ENCODE assay signal across 24 cellular contexts in the genomic region with DNA sequence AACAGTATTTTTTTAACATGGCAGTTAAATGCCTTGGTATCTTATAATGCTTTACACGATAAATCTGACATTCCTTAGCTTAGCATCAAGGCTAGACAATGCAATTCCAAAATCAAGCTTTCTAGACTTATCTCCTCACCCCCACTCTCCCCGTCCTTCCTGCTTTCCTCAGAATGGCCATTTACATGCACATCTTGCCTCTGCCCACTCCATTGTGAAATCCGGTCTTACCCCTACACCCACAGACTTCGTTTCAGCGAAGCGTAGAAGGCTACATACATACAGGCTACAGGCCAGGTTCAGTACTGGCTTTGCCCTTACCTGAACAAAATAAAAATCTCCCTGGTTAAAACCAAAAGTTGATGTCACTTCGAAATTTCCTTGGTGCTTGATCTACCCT. TPM values are rescaled to one million over a fixed set of nuclear protein-coding genes. Genes with fewer than 3 reads are reported as not detected.
"Had no signal": no experiment of that assay in that cellular context is flagged by ENCODE, and none has a peak within 500 bp of the region (broad histone marks: within the 10 kb centered on the region; RNA-seq: fewer than 3 reads in every experiment).

No MANE protein-coding gene starts in this region.

- H3K4me1 ChIP-seq: left lung, spleen, upper lobe of left lung had no signal

- H3K27me3 Mint-ChIP-seq: activated naive CD8-positive, alpha-beta T cell treated with anti-CD3 and anti-CD28 coated beads, Interleukin-2, amount 10 ng/mL, durations not matched to agents 7 days and 5 days; naive thymus-derived CD8-positive, alpha-beta T cell had no signal

- H3K4me3 ChIP-seq: coronary artery, heart left ventricle, left lung, lung, spleen, thoracic aorta, upper lobe of left lung had no signal

- H3K27me3 ChIP-seq: heart left ventricle, left lung, spleen, upper lobe of left lung had no signal

- H3K9me3 Mint-ChIP-seq: activated naive CD4-positive, alpha-beta T cell treated with anti-CD3 and anti-CD28 coated beads for 36 hours; activated T-cell treated with anti-CD3 and anti-CD28 coated beads, Interleukin-2, amount 50 U/mL, for 4 hours; naive thymus-derived CD8-positive, alpha-beta T cell had no signal

- H3K4me1 Mint-ChIP-seq: mesothelial cell of epicardium had no signal

- H3K27ac Mint-ChIP-seq: activated naive CD4-positive, alpha-beta T cell treated with anti-CD3 and anti-CD28 coated beads for 36 hours; activated naive CD8-positive, alpha-beta T cell treated with anti-CD3 and anti-CD28 coated beads, Interleukin-2, amount 10 ng/mL, durations not matched to agents 7 days and 5 days; activated T-helper 2 cell treated with anti-CD3 and anti-CD28 coated beads, Interferon-gamma antibody, Interleukin-2, Interleukin-4, amounts not matched to agents 10 μg/mL and 5 μg/mL and 100 μg/mL, durations not matched to agents 14 hours and 24 hours and 36 hours; mesothelial cell of epicardium had no signal

- DNase-seq: activated CD4-positive, alpha-beta T cell treated with anti-CD3 and anti-CD28 coated beads, Interleukin-2, amount 50 U/mL, for 4 hours; activated CD8-positive, alpha-beta memory T cell treated with anti-CD3 and anti-CD28 coated beads for 24 hours; activated CD8-positive, alpha-beta memory T cell treated with anti-CD3 and anti-CD28 coated beads, Interleukin-2, amount 50 U/mL, for 48 hours; activated naive CD4-positive, alpha-beta T cell treated with anti-CD3 and anti-CD28 coated beads for 36 hours; activated naive CD8-positive, alpha-beta T cell treated with anti-CD3 and anti-CD28 coated beads, Interleukin-2, amount 10 ng/mL, durations not matched to agents 7 days and 5 days; activated T-cell treated with anti-CD3 and anti-CD28 coated beads, Interleukin-2, amount 50 U/mL, for 4 hours; amygdala; cerebellar nuclear complex; heart left ventricle; kidney glomerular epithelial cell; left lung; naive thymus-derived CD8-positive, alpha-beta T cell; spleen; stimulated activated CD4-positive, alpha-beta T cell treated with anti-CD3 and anti-CD28 coated beads, Interleukin-4, amount 100 ng/mL, for 1 hour; stimulated activated naive CD4-positive, alpha-beta T cell; SW 1271; upper lobe of left lung had no signal

- H3K4me3 Mint-ChIP-seq: activated naive CD4-positive, alpha-beta T cell treated with anti-CD3 and anti-CD28 coated beads for 36 hours; activated naive CD8-positive, alpha-beta T cell treated with anti-CD3 and anti-CD28 coated beads, Interleukin-2, amount 10 ng/mL, durations not matched to agents 7 days and 5 days; activated T-cell treated with anti-CD3 and anti-CD28 coated beads, Interleukin-2, amount 50 U/mL, for 4 hours; mesothelial cell of epicardium; naive thymus-derived CD8-positive, alpha-beta T cell had no signal

- H3K27ac ChIP-seq: coronary artery, epithelial cell of prostate, heart left ventricle, left lung, spleen, thoracic aorta, upper lobe of left lung, VCaP had no signal

- H3K36me3 ChIP-seq: thoracic aorta had no signal

- H3K9me3 ChIP-seq: left lung, spleen, thoracic aorta, upper lobe of left lung had no signal

- ATAC-seq: activated T-cell treated with anti-CD3 and anti-CD28 coated beads, Interleukin-2, amount 50 U/mL, for 4 hours; heart left ventricle; left lung; naive thymus-derived CD8-positive, alpha-beta T cell had no signal

RNA-seq across cellular contexts. Expression of a gene that starts 58.6 kb away (rescaled TPM):
- polyA plus RNA-seq: naive thymus-derived CD8-positive, alpha-beta T cell had no signal
